1 cellular context compared by ENCODE assay signal in the genomic region with DNA sequence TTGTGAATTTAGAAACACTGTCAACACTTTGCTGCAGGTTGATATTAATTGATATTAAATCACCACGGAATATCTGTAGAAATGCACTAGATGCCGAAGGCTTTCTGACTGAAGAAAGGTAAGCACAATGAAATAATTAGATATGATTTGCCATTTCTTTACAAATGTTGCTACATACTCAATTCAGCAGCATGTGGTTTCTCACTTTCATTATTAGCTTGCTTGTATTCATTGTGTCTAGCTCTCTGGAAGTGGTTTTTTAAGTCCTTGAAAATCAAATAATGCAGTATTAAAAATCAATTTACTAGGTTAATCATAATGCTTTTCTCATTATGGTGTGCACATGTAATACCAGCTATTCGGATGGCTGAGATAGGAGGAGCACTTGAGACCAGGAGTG.
A peak's percentile ranks its signal among the peaks of the same experiment; 100 is the strongest.
TF ChIP-seq lines count a peak whose summit lies in the region.

No MANE protein-coding gene starts in this region.

TF ChIP-seq in GM12878, 131 proteins besides CTCF, POLR2A, EP300 and RAD21 (continued from another document):
- TF ChIP-seq, protein P1, sequence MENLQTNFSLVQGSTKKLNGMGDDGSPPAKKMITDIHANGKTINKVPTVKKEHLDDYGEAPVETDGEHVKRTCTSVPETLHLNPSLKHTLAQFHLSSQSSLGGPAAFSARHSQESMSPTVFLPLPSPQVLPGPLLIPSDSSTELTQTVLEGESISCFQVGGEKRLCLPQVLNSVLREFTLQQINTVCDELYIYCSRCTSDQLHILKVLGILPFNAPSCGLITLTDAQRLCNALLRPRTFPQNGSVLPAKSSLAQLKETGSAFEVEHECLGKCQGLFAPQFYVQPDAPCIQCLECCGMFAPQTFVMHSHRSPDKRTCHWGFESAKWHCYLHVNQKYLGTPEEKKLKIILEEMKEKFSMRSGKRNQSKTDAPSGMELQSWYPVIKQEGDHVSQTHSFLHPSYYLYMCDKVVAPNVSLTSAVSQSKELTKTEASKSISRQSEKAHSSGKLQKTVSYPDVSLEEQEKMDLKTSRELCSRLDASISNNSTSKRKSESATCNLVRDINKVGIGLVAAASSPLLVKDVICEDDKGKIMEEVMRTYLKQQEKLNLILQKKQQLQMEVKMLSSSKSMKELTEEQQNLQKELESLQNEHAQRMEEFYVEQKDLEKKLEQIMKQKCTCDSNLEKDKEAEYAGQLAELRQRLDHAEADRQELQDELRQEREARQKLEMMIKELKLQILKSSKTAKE (IDR thresholded peaks at IDR 0.05; ENCODE audit: low read depth, poor library complexity, severe bottlenecking) = peak; percentile 91
- TF ChIP-seq TARDBP (IDR thresholded peaks at IDR 0.05; ENCODE audit: borderline replicate concordance) (no peak), IRF4 (IDR thresholded peaks at IDR 0.05; ENCODE audit: low read depth, low read length) (peak; percentile 94), BACH1 (IDR thresholded peaks at IDR 0.05; ENCODE audit: borderline replicate concordance) (peak; percentile 76; the same call in 1 of the 2 replicates), SMAD5 (IDR thresholded peaks at IDR 0.05; ENCODE audit: low read depth) (no peak), SMC3 (IDR thresholded peaks at IDR 0.05; ENCODE audit: borderline replicate concordance, low read length) (no peak), FOXM1 (IDR thresholded peaks at IDR 0.05; ENCODE audit: low read depth, low read length) (peak; percentile 84; the same call in 1 of the 2 replicates), CREM (IDR thresholded peaks at IDR 0.05; ENCODE audit: low read depth) (peak; percentile 61), IKZF1 (conservative IDR thresholded peaks at IDR 0.05) (peak; percentile 7; the same call in 1 of the 2 replicates), ZBED1 (IDR thresholded peaks at IDR 0.05; ENCODE audit: borderline replicate concordance) (no peak), MTA2 (IDR thresholded peaks at IDR 0.05; ENCODE audit: low read depth) (peak; percentile 91), GATAD2B (conservative IDR thresholded peaks at IDR 0.05; ENCODE audit: low read depth) (0 out of 2 replicates have a peak, but pooled peaks have one; percentile 20), SPI1 (IDR thresholded peaks at IDR 0.05; ENCODE audit: borderline replicate concordance, insufficient read depth, low read depth, low read length) (no peak), MEF2B (IDR thresholded peaks at IDR 0.05; ENCODE audit: partially characterized antibody, poor library complexity, severe bottlenecking) (peak; percentile 44), ASH2L (IDR thresholded peaks at IDR 0.05; ENCODE audit: borderline replicate concordance, low read depth) (no peak), ZSCAN29 (IDR thresholded peaks at IDR 0.05) (0 out of 2 replicates have a peak, but pooled peaks have one; percentile 34)
- TF ChIP-seq, protein P2, sequence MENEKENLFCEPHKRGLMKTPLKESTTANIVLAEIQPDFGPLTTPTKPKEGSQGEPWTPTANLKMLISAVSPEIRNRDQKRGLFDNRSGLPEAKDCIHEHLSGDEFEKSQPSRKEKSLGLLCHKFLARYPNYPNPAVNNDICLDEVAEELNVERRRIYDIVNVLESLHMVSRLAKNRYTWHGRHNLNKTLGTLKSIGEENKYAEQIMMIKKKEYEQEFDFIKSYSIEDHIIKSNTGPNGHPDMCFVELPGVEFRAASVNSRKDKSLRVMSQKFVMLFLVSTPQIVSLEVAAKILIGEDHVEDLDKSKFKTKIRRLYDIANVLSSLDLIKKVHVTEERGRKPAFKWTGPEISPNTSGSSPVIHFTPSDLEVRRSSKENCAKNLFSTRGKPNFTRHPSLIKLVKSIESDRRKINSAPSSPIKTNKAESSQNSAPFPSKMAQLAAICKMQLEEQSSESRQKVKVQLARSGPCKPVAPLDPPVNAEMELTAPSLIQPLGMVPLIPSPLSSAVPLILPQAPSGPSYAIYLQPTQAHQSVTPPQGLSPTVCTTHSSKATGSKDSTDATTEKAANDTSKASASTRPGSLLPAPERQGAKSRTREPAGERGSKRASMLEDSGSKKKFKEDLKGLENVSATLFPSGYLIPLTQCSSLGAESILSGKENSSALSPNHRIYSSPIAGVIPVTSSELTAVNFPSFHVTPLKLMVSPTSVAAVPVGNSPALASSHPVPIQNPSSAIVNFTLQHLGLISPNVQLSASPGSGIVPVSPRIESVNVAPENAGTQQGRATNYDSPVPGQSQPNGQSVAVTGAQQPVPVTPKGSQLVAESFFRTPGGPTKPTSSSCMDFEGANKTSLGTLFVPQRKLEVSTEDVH (IDR thresholded peaks at IDR 0.05; ENCODE audit: low read depth, partially characterized antibody) = no peak
